In genomic region chr5:103258368-103258956, GRCh38 we compare ENCODE assay signal across 8 cellular contexts. TPM values are rescaled to one million over a fixed set of nuclear protein-coding genes. Genes with fewer than 3 reads are reported as not detected.
DNase-seq lines count a peak whose midpoint lies in the region; ATAC-seq and TF ChIP-seq lines count a peak whose summit lies in the region.

TSS of gene MACIR (plus strand) at chr5:103258763. CDS start at chr5:103275920, 17,157 bp downstream.

- TF ChIP-seq EP300 in transverse colon (IDR thresholded peaks at IDR 0.05; ENCODE audit: low read depth): no peak

- DNase-seq in GM13977 (ENCODE audit: low spot score) (peak; percentile 89), NCI-H146 treated with DMSO at 0.1 percent for 48 hours (lab: John Stamatoyannopoulos, UW; ENCODE audit: unreplicated experiment) (peak; percentile 79), T-helper 1 cell (peak; percentile 92 to 99 (median 93)), amniotic stem cell (lab: John Stamatoyannopoulos, UW) (peak; percentile 98), heart left ventricle (peak; percentile 95 to 99 (median 98)), pons (ENCODE audit: low spot score) (peak; percentile 93), transverse colon (peak; percentile 98)

- peaks cover 0 to 42% (median 29%) of the 10 kb centered on the region in 12 donors for H3K4me1 ChIP-seq in heart left ventricle
- H3K4me1 ChIP-seq in transverse colon: peaks cover 0 to 42% (median 23%) of the 10 kb centered on the region in 4 donors

- no peak for TF ChIP-seq CTCF in GM13977 (IDR thresholded peaks at IDR 0.05; ENCODE audit: extremely low read depth, insufficient read depth, missing control alignments)
- peak in 4 of 12 donors; percentile 16 to 37 (median 22) for TF ChIP-seq CTCF in heart left ventricle (IDR thresholded peaks at IDR 0.05)
- no peak for TF ChIP-seq CTCF in transverse colon (IDR thresholded peaks at IDR 0.05)

- peak; percentile 78 for ATAC-seq in HG02870 (IDR thresholded peaks at IDR 0.05; ENCODE audit: unreplicated experiment)
- ATAC-seq in heart left ventricle: peak; percentile 98 to 99 (median 98)

- H3K9me3 ChIP-seq in heart left ventricle (no peaks in the 10 kb centered on the region), transverse colon (no peaks in the 10 kb centered on the region)

- H3K27ac ChIP-seq in heart left ventricle: peak within 1 kb of the TSS; percentile 76 to 93 (median 84)
- H3K27ac ChIP-seq in transverse colon: peak within 1 kb of the TSS; percentile 92 to 97 (median 96)

- in situ Hi-C loops in GM13977 (cut with MboI; ENCODE audit: low pct_unique_long_range_greater_than_20kb, low sequenced_read_pairs, unreplicated experiment) (no loop called here), transverse colon (cut with MboI; ENCODE audit: low pct_ligation_motif_present in 1 of 4, low pct_unique_long_range_greater_than_20kb in 1 of 4, low sequenced_read_pairs in 3 of 4) (no loop called here)

- TF ChIP-seq POLR2A in heart left ventricle (IDR thresholded peaks at IDR 0.05): peak in 1 of 2 donors; percentile 85
- peak; percentile 88 for TF ChIP-seq POLR2A in transverse colon (IDR thresholded peaks at IDR 0.05)

- H3K4me3 ChIP-seq in heart left ventricle (peak within 1 kb of the TSS; percentile 63 to 96 (median 92)), transverse colon (peak within 1 kb of the TSS; percentile 70 to 88 (median 83))

- intact Hi-C loops in heart left ventricle (cut with DNase I): loop anchor here in 1 of 10 donors (2.0 to 10.0 kb wide), 2 partner anchors 216 to 306 kb away; partner anchors contain the start of gene NUDT12
- intact Hi-C loops in transverse colon (cut with DNase I; ENCODE audit: low total_unique reads): no loop called here

- 0 to 2% (median 0%) methylated on average over 21 to 45 of the region's 45 CpGs for WGBS in heart left ventricle, 4 donors
- 0% methylated on average over 39 of the region's 45 CpGs; no CpG with 5 or more reads in 1 of the 2 donors for WGBS in transverse colon (ENCODE audit: low coverage in 1 of 2), 2 donors

- no peaks in the 10 kb centered on the region for H3K36me3 ChIP-seq in heart left ventricle
- H3K36me3 ChIP-seq in transverse colon: no peaks in the 10 kb centered on the region

- no peaks in the 10 kb centered on the region for H3K27me3 ChIP-seq in heart left ventricle
- H3K27me3 ChIP-seq in transverse colon: no peaks in the 10 kb centered on the region

RNA-seq across cellular contexts. Expression of gene MACIR, which starts in this region (rescaled TPM):
- total RNA-seq in heart left ventricle: 1 to 10 TPM; 2.7 to 6.0 (median 4.6) TPM
- 1 to 10 TPM; 2.9 to 3.7 TPM for polyA plus RNA-seq in heart left ventricle
- 10 to 100 TPM; 21.7 to 72.8 (median 47.7) TPM for total RNA-seq in transverse colon

Comparison
In these comparisons a context has a peak if more than half of its experiments do, and no peak if none do; other contexts are left out.
1. Peak in every context shown above with its lines: DNase-seq, ATAC-seq, H3K4me3 ChIP-seq and H3K27ac ChIP-seq.